17 cellular contexts compared by ENCODE assay signal in the genomic region with DNA sequence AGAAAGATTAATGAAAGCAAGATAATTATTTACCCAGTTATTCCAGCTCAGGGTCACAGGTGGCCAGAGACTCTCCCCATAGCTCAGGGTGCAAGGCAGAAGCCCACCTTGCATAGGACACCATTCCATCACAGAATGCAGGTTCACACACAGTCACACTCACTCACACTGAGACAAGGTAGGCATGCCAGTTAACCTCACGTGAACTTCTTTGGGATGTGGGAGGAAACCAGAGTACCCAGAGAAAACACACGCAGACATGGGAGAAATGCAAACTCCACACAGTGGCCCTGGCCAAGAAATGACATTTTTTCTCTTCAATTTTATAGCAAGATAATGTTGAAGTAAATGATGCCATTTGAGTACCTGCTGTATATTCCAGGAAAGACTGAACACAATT.
DNase-seq lines count a peak whose midpoint lies in the region; ATAC-seq and TF ChIP-seq lines count a peak whose summit lies in the region.
"Had no signal": no experiment of that assay in that cellular context is flagged by ENCODE, and none has a peak within 500 bp of the region (broad histone marks: within the 10 kb centered on the region; RNA-seq: fewer than 3 reads in every experiment).

No MANE protein-coding gene starts in this region.

- H2BK5ac ChIP-seq in mesenchymal stem cell (ENCODE audit: low read depth, low read length, poor library complexity, severe bottlenecking), result no peak overlapping the region

- DNase-seq in left ventricle myocardium inferior (no peak), right atrium auricular region (ENCODE audit: low spot score) (no peak), mesenchymal stem cell (no peak), pons (ENCODE audit: low spot score) (no peak), glomerular visceral epithelial cell (ENCODE audit: extremely low spot score) (no peak)
- DNase-seq: CD4-positive, CD25-positive, alpha-beta regulatory T cell; DMS153; DND-41; NCI-H1048; NCI-H1417; NCI-H1694; NCI-H2029 treated with DMSO at 0.1 percent for 48 hours; NCI-H69; SIG-M5 had no signal

- H3K4me1 ChIP-seq in left ventricle myocardium inferior, result peaks cover 36% of the 10 kb centered on the region
- H3K4me1 ChIP-seq in right atrium auricular region, result peaks cover 0 to 34% of the 10 kb centered on the region in 2 donors
- H3K4me1 ChIP-seq in mesenchymal stem cell (ENCODE audit: control insufficient read depth, insufficient read depth, low read depth, low read length), result peaks cover 3% of the 10 kb centered on the region
- peaks cover 4 to 28% (median 4%) of the 10 kb centered on the region in 5 donors for H3K4me1 ChIP-seq in subcutaneous abdominal adipose tissue (ENCODE audit: control insufficient read depth in 5 of 5, insufficient read depth in 5 of 5, low read length in 5 of 5)

- intact Hi-C loops in left ventricle myocardium inferior (cut with micrococcal nuclease), result no loop called here

- H2AK5ac ChIP-seq in mesenchymal stem cell (ENCODE audit: low read length, severe bottlenecking), result no peak overlapping the region

- H3K36me3 ChIP-seq in left ventricle myocardium inferior (no peaks in the 10 kb centered on the region), right atrium auricular region (no peaks in the 10 kb centered on the region), mesenchymal stem cell (ENCODE audit: control insufficient read depth in 1 of 2, insufficient read depth in 2 of 2, low read depth in 1 of 2, low read length in 2 of 2) (peaks cover 0 to 5% of the 10 kb centered on the region in 2 experiments), subcutaneous abdominal adipose tissue (ENCODE audit: control insufficient read depth in 5 of 5, insufficient read depth in 5 of 5, low read length in 5 of 5) (no peaks in the 10 kb centered on the region)

- no peak overlapping the region for H3K4ac ChIP-seq in mesenchymal stem cell (ENCODE audit: low read depth in 1 of 2, low read length in 2 of 2)

- no peak overlapping the region for H2AFZ ChIP-seq in mesenchymal stem cell (ENCODE audit: low read depth, low read length)

- H4K91ac ChIP-seq in mesenchymal stem cell (ENCODE audit: low read length), result no peak overlapping the region

- peak overlapping the region; percentile 76 for H3K27ac ChIP-seq in left ventricle myocardium inferior (replicated peaks)
- no peak overlapping the region for H3K27ac ChIP-seq in right atrium auricular region
- no peak overlapping the region for H3K27ac ChIP-seq in mesenchymal stem cell (ENCODE audit: low read length, poor library complexity, severe bottlenecking)
- H3K27ac ChIP-seq in subcutaneous abdominal adipose tissue (ENCODE audit: low read depth, low read length), result peak overlapping the region; percentile 56
- H3K27ac ChIP-seq: HL-60 had no signal

- H3K9ac ChIP-seq in mesenchymal stem cell (ENCODE audit: low read length) (peak overlapping the region; percentile 73), subcutaneous abdominal adipose tissue (ENCODE audit: low read length in 5 of 5) (no peak overlapping the region)

- H4K8ac ChIP-seq in mesenchymal stem cell (ENCODE audit: low read length), result no peak overlapping the region

- H3K9me3 ChIP-seq in left ventricle myocardium inferior (replicated peaks) (peaks cover 8% of the 10 kb centered on the region), right atrium auricular region (no peaks in the 10 kb centered on the region), mesenchymal stem cell (ENCODE audit: control insufficient read depth, low read length) (no peaks in the 10 kb centered on the region), subcutaneous abdominal adipose tissue (ENCODE audit: control insufficient read depth in 5 of 5, low read length in 5 of 5) (peaks cover 0 to 3% (median 0%) of the 10 kb centered on the region in 5 donors)

- H2BK120ac ChIP-seq in mesenchymal stem cell (ENCODE audit: low read depth, low read length), result no peak overlapping the region

- no peak overlapping the region for H2BK12ac ChIP-seq in mesenchymal stem cell (ENCODE audit: low read length in 2 of 2)

- no peak overlapping the region for H3K4me2 ChIP-seq in mesenchymal stem cell (ENCODE audit: low read length, poor library complexity, severe bottlenecking)

- no peak overlapping the region for H2BK15ac ChIP-seq in mesenchymal stem cell (ENCODE audit: low read depth, poor library complexity, severe bottlenecking)

- H3K27me3 ChIP-seq in left ventricle myocardium inferior (ENCODE audit: low read depth), result no peaks in the 10 kb centered on the region
- no peaks in the 10 kb centered on the region for H3K27me3 ChIP-seq in right atrium auricular region
- H3K27me3 ChIP-seq in mesenchymal stem cell (ENCODE audit: control insufficient read depth in 1 of 2, insufficient read depth in 1 of 2, low read length in 2 of 2), result no peaks in the 10 kb centered on the region
- H3K27me3 ChIP-seq in subcutaneous abdominal adipose tissue (ENCODE audit: control insufficient read depth in 5 of 5, insufficient read depth in 4 of 5, low read length in 5 of 5), result no peaks in the 10 kb centered on the region

- WGBS in mesenchymal stem cell, result 100% methylated on average over 1 of the region's 2 CpGs

- H3K18ac ChIP-seq in mesenchymal stem cell (ENCODE audit: low read depth in 1 of 2, low read length in 2 of 2), result no peak overlapping the region

- TF ChIP-seq CTCF in left ventricle myocardium inferior (IDR thresholded peaks at IDR 0.05; ENCODE audit: borderline replicate concordance) (no peak), right atrium auricular region (IDR thresholded peaks at IDR 0.05) (no peak)

- H3K23ac ChIP-seq in mesenchymal stem cell (ENCODE audit: low read length in 2 of 2), result no peak overlapping the region

- no peak for ATAC-seq in HG02970 (IDR thresholded peaks at IDR 0.05; ENCODE audit: low FRiP score, unreplicated experiment)

- H3K4me3 ChIP-seq in left ventricle myocardium inferior (no peak overlapping the region), right atrium auricular region (no peak overlapping the region), mesenchymal stem cell (ENCODE audit: insufficient read depth in 1 of 2, low read depth in 1 of 2, low read length in 2 of 2) (no peak overlapping the region), subcutaneous abdominal adipose tissue (ENCODE audit: low read depth in 1 of 5, low read length in 5 of 5) (no peak overlapping the region)

- H3K14ac ChIP-seq in mesenchymal stem cell (ENCODE audit: low read length in 2 of 2), result no peak overlapping the region

- peaks cover 15% of the 10 kb centered on the region for H3K79me1 ChIP-seq in mesenchymal stem cell (replicated peaks; ENCODE audit: low read length, poor library complexity, severe bottlenecking)

Comparison
In these comparisons a context has a peak if more than half of its experiments do, and no peak if none do; other contexts are left out.
1. H3K27ac ChIP-seq: peak in left ventricle myocardium inferior (single experiment) and subcutaneous abdominal adipose tissue (single experiment); none in right atrium auricular region (0 of 2) and mesenchymal stem cell (single experiment).